8 cellular contexts compared by ENCODE assay signal in genomic region chr22:30694638-30695350, GRCh38. TPM values are rescaled to one million over a fixed set of nuclear protein-coding genes. Genes with fewer than 3 reads are reported as not detected.
DNase-seq lines count a peak whose midpoint lies in the region; ATAC-seq and TF ChIP-seq lines count a peak whose summit lies in the region.

Gene OSBP2, plus strand, starts transcription at chr22:30694874. Its CDS starts 36 bp downstream, at chr22:30694910.

- peak within 1 kb of the TSS; percentile 98 for H2AFZ ChIP-seq in neural progenitor cell (replicated peaks)

- no peak within 1 kb of the TSS for H3K27ac ChIP-seq in neural progenitor cell
- H3K27ac ChIP-seq in vagina, result no peak within 1 kb of the TSS

- H3K9me3 ChIP-seq in neural progenitor cell (ENCODE audit: low read depth), result no peaks in the 10 kb centered on the region
- H3K9me3 ChIP-seq in vagina, result no peaks in the 10 kb centered on the region

- H3K27ac Mint-ChIP-seq in neural progenitor cell, result peak within 1 kb of the TSS; percentile 94

- no peaks in the 10 kb centered on the region for H3K79me2 ChIP-seq in neural progenitor cell (ENCODE audit: low read depth)

- H3K4me1 ChIP-seq in neural progenitor cell, result no peaks in the 10 kb centered on the region
- H3K4me1 ChIP-seq in vagina, result peaks cover 8% of the 10 kb centered on the region

- no peak for TF ChIP-seq POLR2A in vagina (IDR thresholded peaks at IDR 0.05)

- H3K27me3 Mint-ChIP-seq in neural progenitor cell (ENCODE audit: insufficient read depth, low read depth), result peaks cover 16% of the 10 kb centered on the region

- H3K4me1 Mint-ChIP-seq in neural progenitor cell, result peaks cover 19% of the 10 kb centered on the region

- no peak within 1 kb of the TSS for H3K9ac ChIP-seq in neural progenitor cell

- ATAC-seq in HG02884 (IDR thresholded peaks at IDR 0.05; ENCODE audit: unreplicated experiment), result no peak

- H3K36me3 Mint-ChIP-seq in neural progenitor cell, result no peaks in the 10 kb centered on the region

- peaks cover 6% of the 10 kb centered on the region for H3F3A ChIP-seq in neural progenitor cell (ENCODE audit: low read depth)

- intact Hi-C loops in vagina (cut with DNase I), result no loop called here

- in situ Hi-C loops in GM13977 (cut with MboI; ENCODE audit: low pct_unique_long_range_greater_than_20kb, low sequenced_read_pairs, unreplicated experiment), result no loop called here

- peak within 1 kb of the TSS; percentile 92 for H3K4me3 Mint-ChIP-seq in neural progenitor cell

- H3K4me3 ChIP-seq in neural progenitor cell, result peak within 1 kb of the TSS; percentile 63
- H3K4me3 ChIP-seq in vagina, result peak within 1 kb of the TSS; percentile 55 to 58

- no peaks in the 10 kb centered on the region for H3K9me3 Mint-ChIP-seq in neural progenitor cell

- DNase-seq in GM13977 (ENCODE audit: low spot score), result peak; percentile 66
- peak; percentile 13 for DNase-seq in NCI-H526 treated with DMSO at 0.1 percent for 48 hours (lab: John Stamatoyannopoulos, UW)
- peak; percentile 23 for DNase-seq in activated gamma-delta T cell treated with Interleukin-2 at 50 U/mL for 16 hours
- no peak for DNase-seq in glomerular endothelial cell (ENCODE audit: extremely low read depth, low read depth, low spot score)
- peak; percentile 78 for DNase-seq in neural progenitor cell (ENCODE audit: low spot score)
- DNase-seq in vagina (ENCODE audit: extremely low spot score in 2 of 2), result no peak
- DNase-seq in UCSD-AML1 (lab: John Stamatoyannopoulos, UW; ENCODE audit: unreplicated experiment), result no peak

- no peaks in the 10 kb centered on the region for H3K36me3 ChIP-seq in neural progenitor cell
- H3K36me3 ChIP-seq in vagina, result no peaks in the 10 kb centered on the region

- H3K27me3 ChIP-seq in neural progenitor cell, result peaks cover 48% of the 10 kb centered on the region
- H3K27me3 ChIP-seq in vagina, result no peaks in the 10 kb centered on the region

- TF ChIP-seq CTCF in GM13977 (IDR thresholded peaks at IDR 0.05; ENCODE audit: extremely low read depth, insufficient read depth, missing control alignments) (peak; percentile 10), neural progenitor cell (IDR thresholded peaks at IDR 0.05) (no peak), vagina (IDR thresholded peaks at IDR 0.05) (no peak)

- H4K20me1 ChIP-seq in neural progenitor cell (ENCODE audit: low read depth), result peaks cover 8% of the 10 kb centered on the region

- peak within 1 kb of the TSS; percentile 100 for H3K4me2 ChIP-seq in neural progenitor cell

RNA-seq across cellular contexts. Expression of gene OSBP2, which starts in this region (rescaled TPM):
- total RNA-seq in glomerular endothelial cell, result 15.4 and 17.1 TPM in 2 replicates
- total RNA-seq in neural progenitor cell (ENCODE audit: low replicate concordance), result 0.58 and 2.4 TPM in 2 replicates
- 3.7 TPM for total RNA-seq in vagina

Comparison
In these comparisons a context has a peak if more than half of its experiments do, and no peak if none do; other contexts are left out.
1. DNase-seq: peak in GM13977 (single experiment), NCI-H526 treated with DMSO at 0.1 percent for 48 hours (single experiment), activated gamma-delta T cell treated with Interleukin-2 at 50 U/mL for 16 hours (single experiment) and neural progenitor cell (single experiment); none in glomerular endothelial cell (single experiment), vagina (0 of 2) and UCSD-AML1 (single experiment).